8 cellular contexts compared by ENCODE assay signal in the genomic region with DNA sequence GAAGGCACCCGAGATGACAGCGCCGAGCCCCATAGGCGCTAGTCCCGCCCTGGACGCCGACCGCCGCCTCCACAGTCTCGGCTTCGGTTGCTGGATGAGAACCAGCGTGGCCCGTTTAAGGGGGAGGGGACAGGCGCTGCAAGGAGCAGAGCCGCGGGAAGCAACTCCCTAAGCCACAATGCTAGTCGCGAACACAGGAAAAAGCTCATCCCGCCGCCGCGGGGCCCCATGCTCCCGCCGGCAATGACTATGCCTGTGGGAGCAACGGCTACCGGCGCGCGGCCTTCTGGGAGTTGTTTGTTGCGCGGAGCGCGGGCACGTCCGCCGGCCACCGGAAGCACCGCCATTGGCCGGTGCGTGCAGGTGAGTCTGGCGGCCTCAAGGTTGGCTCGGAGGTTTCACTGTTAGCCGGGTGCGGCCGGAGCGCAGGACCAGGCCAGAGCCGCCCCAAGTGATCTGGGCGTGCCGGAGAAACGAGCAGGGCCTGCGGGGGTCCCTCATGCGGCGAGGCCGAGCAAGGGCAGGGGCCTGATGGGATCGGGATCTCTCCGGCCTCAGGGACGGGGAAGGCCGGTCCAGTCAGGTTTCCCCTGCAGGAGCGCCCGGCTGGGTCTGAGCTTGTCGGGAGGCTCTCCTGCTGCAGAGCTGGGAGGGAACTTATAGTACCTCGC. TPM values are rescaled to one million over a fixed set of nuclear protein-coding genes. Genes with fewer than 3 reads are reported as not detected.
DNase-seq lines count a peak whose midpoint lies in the region; ATAC-seq and TF ChIP-seq lines count a peak whose summit lies in the region.

A gene (plus strand): TSS at position 331 of the 671 bp plus-strand sequence. CDS start 15,110 bp downstream, outside the sequence.

- H3K27me3 Mint-ChIP-seq in GM23338 (ENCODE audit: insufficient read depth, low read depth, poor library complexity): peaks cover 14% of the 10 kb centered on the region
- H3K27me3 Mint-ChIP-seq in T-cell: no peaks in the 10 kb centered on the region

- POLR2A ChIA-PET in T-cell (lab: Charles Lee): interaction anchor here in 1 of 2 donors (0.6 kb wide), 1 partner anchor 59 kb away, joined by 3 read pairs; no protein-coding TSS in a partner anchor

- H4K20me1 ChIP-seq in GM23338 (replicated peaks; ENCODE audit: insufficient read depth): peaks cover 28% of the 10 kb centered on the region

- H3F3A ChIP-seq in GM23338 (replicated peaks; ENCODE audit: low read depth): peaks cover 14% of the 10 kb centered on the region; the same call in 1 of the 2 replicates

- H3K27ac ChIP-seq in GM23338 (ENCODE audit: low read depth) (peak within 1 kb of the TSS; percentile 91), left ventricle myocardium inferior (replicated peaks) (peak within 1 kb of the TSS; percentile 95), prostate gland (peak within 1 kb of the TSS; percentile 67 to 72), upper lobe of right lung (peak within 1 kb of the TSS; percentile 78)

- H3K4me1 ChIP-seq in GM23338 (ENCODE audit: insufficient read depth) (peaks cover 12% of the 10 kb centered on the region), left ventricle myocardium inferior (peaks cover 28% of the 10 kb centered on the region), prostate gland (replicated peaks) (no peaks in the 10 kb centered on the region), upper lobe of right lung (peaks cover 10% of the 10 kb centered on the region)

- H2AFZ ChIP-seq in GM23338: peak within 1 kb of the TSS; percentile 99

- H3K36me3 Mint-ChIP-seq in GM23338 (ENCODE audit: low read depth) (peaks cover 51% of the 10 kb centered on the region), T-cell (peaks cover 56% of the 10 kb centered on the region)

- 0 out of 2 replicates have a peak, but pooled peaks cover 3% of the 10 kb centered on the region for H3K9me2 ChIP-seq in GM23338 (ENCODE audit: insufficient read depth)

- CTCF ChIA-PET in T-cell (lab: Charles Lee): no interaction called here

- ATAC-seq in GM23338 (peak; percentile 94), T-cell (replicated peaks in 1 of 4) (peak; percentile 74 to 84 (median 82)), upper lobe of right lung (peak; percentile 98)

- peaks cover 12% of the 10 kb centered on the region for H3K9me3 Mint-ChIP-seq in GM23338
- H3K9me3 Mint-ChIP-seq in T-cell: peaks cover 17 to 35% (median 24%) of the 10 kb centered on the region in 3 donors

- H3K79me2 ChIP-seq in GM23338 (replicated peaks; ENCODE audit: insufficient read depth): peaks cover 43% of the 10 kb centered on the region

- WGBS in prostate gland: under 1% methylated on average over 28 of the region's 62 CpGs

- DNase-seq in EL: peak; percentile 78
- peak; percentile 89 for DNase-seq in GM23338 (ENCODE audit: low spot score)
- DNase-seq in MV-4-11 (lab: John Stamatoyannopoulos, UW): peak; percentile 67
- peak in 32 of 34 experiments; percentile 5 to 56 (median 26) for DNase-seq in T-cell
- DNase-seq in amniotic epithelial cell (ENCODE audit: low read depth): peak; percentile 75
- peak; percentile 81 for DNase-seq in left ventricle myocardium inferior
- DNase-seq in prostate gland (ENCODE audit: low spot score): peak; percentile 77
- peak; percentile 90 for DNase-seq in upper lobe of right lung

- H3K4me3 Mint-ChIP-seq in GM23338 (peak within 1 kb of the TSS; percentile 81), T-cell (peak within 1 kb of the TSS; percentile 93 to 98 (median 94))

- H3K9me3 ChIP-seq in left ventricle myocardium inferior (replicated peaks): peaks cover 59% of the 10 kb centered on the region
- no peaks in the 10 kb centered on the region for H3K9me3 ChIP-seq in prostate gland
- peaks cover 13% of the 10 kb centered on the region for H3K9me3 ChIP-seq in upper lobe of right lung

- TF ChIP-seq CTCF in GM23338 (conservative IDR thresholded peaks at IDR 0.05; ENCODE audit: low read depth in 2 of 2): no peak
- peak; percentile 35 for TF ChIP-seq CTCF in left ventricle myocardium inferior (IDR thresholded peaks at IDR 0.05; ENCODE audit: borderline replicate concordance)
- peak in 2 of 4 experiments; percentile 14 to 34 for TF ChIP-seq CTCF in prostate gland (IDR thresholded peaks at IDR 0.05)
- TF ChIP-seq CTCF in upper lobe of right lung (IDR thresholded peaks at IDR 0.05): no peak

- intact Hi-C loops in left ventricle myocardium inferior (cut with micrococcal nuclease): no loop called here
- intact Hi-C loops in prostate gland (cut with DNase I): no loop called here
- intact Hi-C loops in upper lobe of right lung (cut with DNase I): no loop called here

- H3K36me3 ChIP-seq in GM23338 (ENCODE audit: insufficient read depth) (peaks cover 35% of the 10 kb centered on the region), left ventricle myocardium inferior (peaks cover 42% of the 10 kb centered on the region), prostate gland (peaks cover 3 to 17% of the 10 kb centered on the region in 2 donors), upper lobe of right lung (peaks cover 34% of the 10 kb centered on the region)

- H3K27me3 ChIP-seq in GM23338 (ENCODE audit: insufficient read depth) (no peaks in the 10 kb centered on the region), left ventricle myocardium inferior (ENCODE audit: low read depth) (no peaks in the 10 kb centered on the region), prostate gland (replicated peaks; ENCODE audit: insufficient read depth) (no peaks in the 10 kb centered on the region), upper lobe of right lung (no peaks in the 10 kb centered on the region)

- no peak for TF ChIP-seq POLR2A in prostate gland (IDR thresholded peaks at IDR 0.05)

- H3K4me1 Mint-ChIP-seq in GM23338 (peaks cover 17% of the 10 kb centered on the region), T-cell (peaks cover 25 to 31% (median 27%) of the 10 kb centered on the region in 3 donors)

- peak within 1 kb of the TSS; percentile 99 for H3K4me2 ChIP-seq in GM23338

- H3K27ac Mint-ChIP-seq in GM23338 (peak within 1 kb of the TSS; percentile 97), T-cell (peak within 1 kb of the TSS; percentile 93)

- H3K4me3 ChIP-seq in GM23338 (peak within 1 kb of the TSS; percentile 92), left ventricle myocardium inferior (peak within 1 kb of the TSS; percentile 83), prostate gland (peak within 1 kb of the TSS; percentile 58 to 66), upper lobe of right lung (peak within 1 kb of the TSS; percentile 96)

TF ChIP-seq in GM23338, 12 proteins besides CTCF, POLR2A, EP300 and RAD21:
- TF ChIP-seq, protein P1, sequence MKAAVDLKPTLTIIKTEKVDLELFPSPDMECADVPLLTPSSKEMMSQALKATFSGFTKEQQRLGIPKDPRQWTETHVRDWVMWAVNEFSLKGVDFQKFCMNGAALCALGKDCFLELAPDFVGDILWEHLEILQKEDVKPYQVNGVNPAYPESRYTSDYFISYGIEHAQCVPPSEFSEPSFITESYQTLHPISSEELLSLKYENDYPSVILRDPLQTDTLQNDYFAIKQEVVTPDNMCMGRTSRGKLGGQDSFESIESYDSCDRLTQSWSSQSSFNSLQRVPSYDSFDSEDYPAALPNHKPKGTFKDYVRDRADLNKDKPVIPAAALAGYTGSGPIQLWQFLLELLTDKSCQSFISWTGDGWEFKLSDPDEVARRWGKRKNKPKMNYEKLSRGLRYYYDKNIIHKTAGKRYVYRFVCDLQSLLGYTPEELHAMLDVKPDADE (IDR thresholded peaks at IDR 0.05): peak; percentile 77
- peak; percentile 94 for TF ChIP-seq POLR2AphosphoS5 (IDR thresholded peaks at IDR 0.05; ENCODE audit: low read depth)
- no peak for TF ChIP-seq EZH2 (IDR thresholded peaks at IDR 0.05; ENCODE audit: low read depth, unreplicated experiment)
- TF ChIP-seq ZNF331 (CRISPR knock-in tag; IDR thresholded peaks at IDR 0.05; ENCODE audit: low read depth): no peak

RNA-seq across cellular contexts. Expression of the gene that starts here (rescaled TPM):
- 93.9 and 105 TPM in 2 replicates for total RNA-seq in GM23338 (2014; rRNA removed; shearing (Covaris generic))
- polyA plus RNA-seq in GM23338 (2016; fragmentation: Nextera tagmentation; extraction: Ambion mirVana): 27.7 and 29.4 TPM in 2 replicates
- total RNA-seq in T-cell (10 to 100 TPM; 23.4 to 54.0 (median 47.1) TPM), left ventricle myocardium inferior (24.0 TPM), prostate gland (10 to 100 TPM; 56.9 to 87.4 TPM), upper lobe of right lung (27.0 TPM)

Comparison
In these comparisons a context has a peak if more than half of its experiments do, and no peak if none do; other contexts are left out.
1. Peak in every context shown above with its lines: DNase-seq, ATAC-seq, H3K4me3 ChIP-seq and H3K27ac ChIP-seq.
2. DNase-seq: peak in every context shown above with its lines; median percentile 90 in upper lobe of right lung; 89 in GM23338; 81 in left ventricle myocardium inferior; 78 in EL; 77 in prostate gland; 75 in amniotic epithelial cell; 67 in MV-4-11; 26 in T-cell.